ENCODE assay signal across 1 cellular context in genomic region chr6:88426005-88426404, GRCh38.
TF ChIP-seq lines count a peak whose summit lies in the region.

No MANE protein-coding gene starts in this region.

TF ChIP-seq in K562, 482 proteins besides CTCF, POLR2A, EP300 and RAD21 (continued from another document):
- TF ChIP-seq NR0B1 (IDR thresholded peaks at IDR 0.05; ENCODE audit: partially characterized antibody) (no peak), THRB (CRISPR knock-in tag; conservative IDR thresholded peaks at IDR 0.05) (no peak), ILF3 (IDR thresholded peaks at IDR 0.05; ENCODE audit: borderline replicate concordance) (no peak)
